26 cellular contexts compared by ENCODE assay signal in the genomic region with DNA sequence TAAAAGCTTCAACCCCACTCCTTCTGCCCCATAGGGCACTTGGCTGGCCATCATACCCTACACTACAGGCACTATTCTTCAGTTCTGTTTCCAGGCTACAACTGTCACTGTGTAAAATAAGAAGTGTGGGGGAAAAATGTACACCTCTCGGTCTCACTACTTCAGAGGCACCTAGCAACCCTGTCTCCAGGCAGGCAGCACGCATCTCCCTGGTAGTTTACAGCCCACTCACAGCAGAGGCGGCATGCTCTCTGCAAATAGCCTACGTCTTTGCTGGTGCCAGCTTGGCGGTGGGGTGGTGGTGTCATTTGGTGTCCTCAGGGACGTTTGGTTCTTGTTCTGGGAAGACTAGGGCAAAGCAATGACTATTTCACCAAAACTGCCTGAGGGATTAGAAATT. TPM values are rescaled to one million over a fixed set of nuclear protein-coding genes. Genes with fewer than 3 reads are reported as not detected.
DNase-seq lines count a peak whose midpoint lies in the region; ATAC-seq, FAIRE-seq and TF ChIP-seq lines count a peak whose summit lies in the region.
"Had no signal": no experiment of that assay in that cellular context is flagged by ENCODE, and none has a peak within 500 bp of the region (broad histone marks: within the 10 kb centered on the region; RNA-seq: fewer than 3 reads in every experiment).

No MANE protein-coding gene starts in this region.

- H3K4me1 Mint-ChIP-seq in astrocyte (ENCODE audit: low read depth, unreplicated experiment) = peaks cover 8% of the 10 kb centered on the region
- peaks cover 3% of the 10 kb centered on the region for H3K4me1 Mint-ChIP-seq in activated naive CD4-positive, alpha-beta T cell treated with anti-CD3 and anti-CD28 coated beads for 36 hours (ENCODE audit: low read depth)
- H3K4me1 Mint-ChIP-seq: nephron had no signal

- H3K27me3 Mint-ChIP-seq in astrocyte (ENCODE audit: low read depth, unreplicated experiment) = no peaks in the 10 kb centered on the region
- H3K27me3 Mint-ChIP-seq in activated naive CD4-positive, alpha-beta T cell treated with anti-CD3 and anti-CD28 coated beads for 36 hours (ENCODE audit: low read depth) = peaks cover 8% of the 10 kb centered on the region

- H3K9me3 Mint-ChIP-seq in astrocyte (ENCODE audit: unreplicated experiment) = no peaks in the 10 kb centered on the region
- no peaks in the 10 kb centered on the region for H3K9me3 Mint-ChIP-seq in activated naive CD4-positive, alpha-beta T cell treated with anti-CD3 and anti-CD28 coated beads for 36 hours
- H3K9me3 Mint-ChIP-seq: nephron; stimulated activated naive CD8-positive, alpha-beta T cell treated with anti-CD3 and anti-CD28 coated beads, Interleukin-15, amount 100 ng/mL, for 72 hours; T-helper 2 cell treated with Interferon-gamma antibody and Interleukin-4, amounts not matched to agents 5 μg/mL and 100 μg/mL, for 36 hours; WTC11 had no signal

- H3K4me1 ChIP-seq in astrocyte (ENCODE audit: insufficient read depth, low read length) (peaks cover 4% of the 10 kb centered on the region), upper lobe of left lung (no peaks in the 10 kb centered on the region), right atrium auricular region (no peaks in the 10 kb centered on the region)
- H3K4me1 ChIP-seq: BE2C had no signal

- no peak overlapping the region for H3K9ac ChIP-seq in astrocyte (ENCODE audit: low read length)

- ATAC-seq in upper lobe of left lung (ENCODE audit: low FRiP score in 2 of 2) = peak; percentile 19 to 79
- ATAC-seq: stimulated activated naive CD8-positive, alpha-beta T cell treated with anti-CD3 and anti-CD28 coated beads, Interleukin-15, amount 100 ng/mL, for 72 hours had no signal

- H3K9me3 ChIP-seq in astrocyte (ENCODE audit: insufficient read depth, low read depth, low read length) = no peaks in the 10 kb centered on the region
- H3K9me3 ChIP-seq in upper lobe of left lung = no peaks in the 10 kb centered on the region
- no peaks in the 10 kb centered on the region for H3K9me3 ChIP-seq in right atrium auricular region
- H3K9me3 ChIP-seq: BE2C had no signal

- intact Hi-C loops in activated naive CD4-positive, alpha-beta T cell treated with anti-CD3 and anti-CD28 coated beads for 36 hours (cut with micrococcal nuclease) = no loop called here

- H4K20me1 ChIP-seq in astrocyte (ENCODE audit: insufficient read depth, low read length) = no peaks in the 10 kb centered on the region

- H3K4me3 ChIP-seq in astrocyte (ENCODE audit: insufficient read depth, low read depth, low read length) (no peak overlapping the region), upper lobe of left lung (no peak overlapping the region), right atrium auricular region (no peak overlapping the region)

- DNase-seq in NCI-H1417 (lab: John Stamatoyannopoulos, UW) = peak; percentile 55 to 85 (median 61)
- no peak for DNase-seq in NCI-H1417 treated with DMSO at 0.1 percent for 48 hours (lab: John Stamatoyannopoulos, UW)
- no peak for DNase-seq in astrocyte (ENCODE audit: low read depth)
- DNase-seq in midbrain (lab: John Stamatoyannopoulos, UW) = peak; percentile 4
- DNase-seq in upper lobe of left lung = no peak
- DNase-seq in NCI-H1105 (lab: John Stamatoyannopoulos, UW) = no peak
- DNase-seq in right atrium auricular region (ENCODE audit: low spot score) = no peak
- no peak for DNase-seq in activated naive CD4-positive, alpha-beta T cell treated with anti-CD3 and anti-CD28 coated beads for 36 hours
- DNase-seq: activated CD4-positive, alpha-beta T cell treated with anti-CD3 and anti-CD28 coated beads, Interleukin-2, amount 50 U/mL, for 48 hours; activated gamma-delta T cell; BE2C; COR-L47; HCEC 1CT; Kasumi-1; kidney; NCI-H1105 treated with DMSO at 0.1 percent for 48 hours; NCI-H345; stimulated activated CD4-positive, alpha-beta T cell treated with anti-CD3 and anti-CD28 coated beads, Interleukin-4, amount 100 ng/mL, for 24 hours; stimulated activated naive CD8-positive, alpha-beta T cell treated with anti-CD3 and anti-CD28 coated beads, Interleukin-15, amount 100 ng/mL, for 72 hours; trophoblast cell had no signal

- no peaks in the 10 kb centered on the region for H3K36me3 Mint-ChIP-seq in astrocyte (ENCODE audit: low read depth, unreplicated experiment)
- no peaks in the 10 kb centered on the region for H3K36me3 Mint-ChIP-seq in activated naive CD4-positive, alpha-beta T cell treated with anti-CD3 and anti-CD28 coated beads for 36 hours (ENCODE audit: low read depth)
- H3K36me3 Mint-ChIP-seq: WTC11 had no signal

- TF ChIP-seq CTCF in astrocyte (IDR thresholded peaks at IDR 0.05; ENCODE audit: insufficient read depth, low read depth, low read length) = no peak
- no peak for TF ChIP-seq CTCF in upper lobe of left lung (IDR thresholded peaks at IDR 0.05)
- no peak for TF ChIP-seq CTCF in right atrium auricular region (IDR thresholded peaks at IDR 0.05)

- H3K4me2 ChIP-seq in astrocyte (ENCODE audit: low read length) = peak overlapping the region; percentile 30

- H3K79me2 ChIP-seq in astrocyte (ENCODE audit: insufficient read depth, low read length) = no peaks in the 10 kb centered on the region

- H3K36me3 ChIP-seq in astrocyte (ENCODE audit: insufficient read depth, low read length) (no peaks in the 10 kb centered on the region), upper lobe of left lung (no peaks in the 10 kb centered on the region), right atrium auricular region (no peaks in the 10 kb centered on the region)
- H3K36me3 ChIP-seq: BE2C had no signal

- TF ChIP-seq POLR2A in upper lobe of left lung (IDR thresholded peaks at IDR 0.05) = no peak

- CTCF ChIA-PET in activated naive CD4-positive, alpha-beta T cell treated with anti-CD3 and anti-CD28 coated beads for 36 hours (lab: Charles Lee) = no interaction called here

- FAIRE-seq in astrocyte (lab: Jason Lieb, UNC) = no peak
- FAIRE-seq: kidney, RCC 7860 had no signal

- no peak for TF ChIP-seq EP300 in upper lobe of left lung (IDR thresholded peaks at IDR 0.05)

- H2AFZ ChIP-seq in astrocyte (ENCODE audit: low read depth, low read length) = no peak overlapping the region

- no peak overlapping the region for H3K4me3 Mint-ChIP-seq in astrocyte (ENCODE audit: unreplicated experiment)
- H3K4me3 Mint-ChIP-seq in activated naive CD4-positive, alpha-beta T cell treated with anti-CD3 and anti-CD28 coated beads for 36 hours = no peak overlapping the region
- H3K4me3 Mint-ChIP-seq: nephron; stimulated activated naive CD8-positive, alpha-beta T cell treated with anti-CD3 and anti-CD28 coated beads, Interleukin-15, amount 100 ng/mL, for 72 hours; T-helper 2 cell treated with Interferon-gamma antibody and Interleukin-4, amounts not matched to agents 5 μg/mL and 100 μg/mL, for 36 hours; WTC11 had no signal

- H3K27me3 ChIP-seq in astrocyte (ENCODE audit: insufficient read depth, low read length) = no peaks in the 10 kb centered on the region
- H3K27me3 ChIP-seq in upper lobe of left lung = no peaks in the 10 kb centered on the region
- H3K27me3 ChIP-seq in right atrium auricular region = no peaks in the 10 kb centered on the region
- H3K27me3 ChIP-seq: BE2C had no signal

- H3K27ac ChIP-seq in astrocyte (ENCODE audit: low read depth, low read length) (no peak overlapping the region), upper lobe of left lung (peak overlapping the region in 3 of 4 donors; percentile 35 to 72 (median 40)), right atrium auricular region (no peak overlapping the region)
- H3K27ac ChIP-seq: 22Rv1, epithelial cell of prostate had no signal

- WGBS in upper lobe of left lung, 2 donors = 58 to 63% methylated on average over 4 to 6 of the region's 6 CpGs

- H3K27ac Mint-ChIP-seq in astrocyte (ENCODE audit: unreplicated experiment) = no peak overlapping the region
- no peak overlapping the region for H3K27ac Mint-ChIP-seq in activated naive CD4-positive, alpha-beta T cell treated with anti-CD3 and anti-CD28 coated beads for 36 hours
- H3K27ac Mint-ChIP-seq: nephron; stimulated activated naive CD8-positive, alpha-beta T cell treated with anti-CD3 and anti-CD28 coated beads, Interleukin-15, amount 100 ng/mL, for 72 hours; T-helper 2 cell treated with Interferon-gamma antibody and Interleukin-4, amounts not matched to agents 5 μg/mL and 100 μg/mL, for 36 hours; WTC11 had no signal

RNA-seq across cellular contexts. Expression of gene BTG3, which starts 48.2 kb away (rescaled TPM):
- total RNA-seq in astrocyte = 43.9 and 45.5 TPM in 2 replicates
- total RNA-seq in upper lobe of left lung = 100 to 1,000 TPM in 3 of 6 donors, 10 to 100 TPM in 3; 50.7 to 189 (median 88.3) TPM
- 10 to 100 TPM; 27.9 to 29.4 TPM for total RNA-seq in right atrium auricular region
- total RNA-seq in activated naive CD4-positive, alpha-beta T cell treated with anti-CD3 and anti-CD28 coated beads for 36 hours = 10 to 100 TPM; 50.4 to 51.9 TPM

Comparison
In these comparisons a context has a peak if more than half of its experiments do, and no peak if none do; other contexts are left out.
1. DNase-seq: peak in NCI-H1417 (3 of 3) and midbrain (single experiment); none in NCI-H1417 treated with DMSO at 0.1 percent for 48 hours (single experiment), astrocyte (single experiment), upper lobe of left lung (0 of 2), NCI-H1105 (single experiment), right atrium auricular region (single experiment) and activated naive CD4-positive, alpha-beta T cell treated with anti-CD3 and anti-CD28 coated beads for 36 hours (single experiment).
2. H3K27ac ChIP-seq: peak in upper lobe of left lung (3 of 4); none in astrocyte (single experiment) and right atrium auricular region (0 of 2).